In the genomic region with DNA sequence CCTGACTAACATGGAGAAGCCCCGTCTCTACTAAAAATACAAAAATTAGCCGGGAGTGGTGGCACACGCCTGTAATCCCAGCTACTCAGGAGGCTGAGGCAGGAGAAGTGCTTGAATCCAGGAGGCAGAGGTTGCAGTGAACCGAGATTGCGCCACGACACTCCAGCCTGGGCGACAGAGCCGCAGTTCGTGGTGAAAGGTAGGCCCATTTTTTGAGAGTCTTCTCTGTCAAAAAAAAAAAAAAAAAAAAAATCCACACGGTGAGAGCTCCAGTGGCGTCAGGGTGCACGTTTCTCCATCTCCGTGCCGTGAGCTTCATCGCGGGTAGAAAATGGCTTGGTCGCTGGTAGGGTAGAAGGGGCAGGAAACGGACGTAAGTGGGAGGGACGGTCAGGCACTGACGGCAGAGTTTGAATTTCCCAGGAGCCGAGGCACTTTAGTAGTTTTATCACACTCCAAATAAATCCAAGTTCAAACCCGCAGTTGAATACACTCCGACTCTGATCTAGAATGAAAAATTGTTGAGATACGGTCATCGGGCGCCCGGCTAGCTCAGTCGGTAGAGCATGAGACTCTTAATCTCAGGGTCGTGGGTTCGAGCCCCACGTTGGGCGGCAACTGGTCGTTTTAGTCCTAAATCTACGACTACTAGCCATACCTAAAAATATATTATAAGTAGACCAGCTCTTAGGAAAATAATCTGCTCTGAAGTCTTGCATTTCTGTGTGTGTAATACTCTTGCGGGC, we compare ENCODE assay signal across 8 cellular contexts.
A peak's percentile ranks its signal among the peaks of the same experiment; 100 is the strongest.
DNase-seq lines count a peak whose midpoint lies in the region; ATAC-seq and TF ChIP-seq lines count a peak whose summit lies in the region.

No MANE protein-coding gene starts in this region.

- H3K4me1 ChIP-seq in DOHH2 (ENCODE audit: control insufficient read depth, low read length) = peaks cover 35% of the 10 kb centered on the region

- H3K9me3 Mint-ChIP-seq in memory B cell = peaks cover 4% of the 10 kb centered on the region

- TF ChIP-seq CTCF in DOHH2 (IDR thresholded peaks at IDR 0.05; ENCODE audit: low read depth, low read length, poor library complexity, severe bottlenecking) = no peak
- TF ChIP-seq CTCF in VCaP (conservative IDR thresholded peaks at IDR 0.05) = no peak; the same call in 1 of the 2 replicates

- no peaks in the 10 kb centered on the region for H3K79me2 ChIP-seq in DOHH2 (ENCODE audit: control insufficient read depth, low read length)

- H3K4me3 ChIP-seq in DOHH2 (ENCODE audit: low read length) = peak overlapping the region; percentile 80

- ATAC-seq in HG02981 (IDR thresholded peaks at IDR 0.05; ENCODE audit: unreplicated experiment) (peak; percentile 37), memory B cell (ENCODE audit: low read depth) (peak; percentile 57), GM19467 (IDR thresholded peaks at IDR 0.05; ENCODE audit: unreplicated experiment) (no peak)

- H4K20me1 ChIP-seq in DOHH2 (ENCODE audit: control insufficient read depth, insufficient read depth, low read depth, low read length) = no peaks in the 10 kb centered on the region

- peaks cover 24% of the 10 kb centered on the region for H3K4me1 Mint-ChIP-seq in memory B cell

- H3K4me3 Mint-ChIP-seq in memory B cell = peak overlapping the region; percentile 88

- peaks cover 40% of the 10 kb centered on the region for H3K27me3 ChIP-seq in DOHH2 (ENCODE audit: control insufficient read depth, low read length)

- DNase-seq in dedifferentiated amniotic fluid mesenchymal stem cell (ENCODE audit: extremely low spot score) (peak; percentile 92), memory B cell (ENCODE audit: low spot score in 2 of 2) (peak in 1 of 2 donors; percentile 52), NCI-H1092 treated with DMSO at 0.1 percent for 48 hours (lab: John Stamatoyannopoulos, UW) (no peak)
- peak; percentile 58 to 73 for DNase-seq in stimulated activated CD8-positive, alpha-beta memory T cell treated with anti-CD3 and anti-CD28 coated beads, Interleukin-15, amount 100 ng/mL, for 4 hours (ENCODE audit: low read depth in 2 of 2)

- H3K36me3 Mint-ChIP-seq in memory B cell = no peaks in the 10 kb centered on the region

- H3K4me2 ChIP-seq in DOHH2 (ENCODE audit: low read length) = peak overlapping the region; percentile 83

- peaks cover 4% of the 10 kb centered on the region for H3K27me3 Mint-ChIP-seq in memory B cell

- peaks cover 15% of the 10 kb centered on the region for H3F3A ChIP-seq in DOHH2 (ENCODE audit: control insufficient read depth, insufficient read depth)

- H3K36me3 ChIP-seq in DOHH2 (ENCODE audit: control insufficient read depth, low read length) = no peaks in the 10 kb centered on the region

- H3K27ac Mint-ChIP-seq in memory B cell = peak overlapping the region; percentile 97

- no peaks in the 10 kb centered on the region for H3K9me2 ChIP-seq in DOHH2 (replicated peaks; ENCODE audit: control insufficient read depth, low read length)

- H3K9me3 ChIP-seq in DOHH2 (ENCODE audit: control insufficient read depth, insufficient read depth, low read length) = no peaks in the 10 kb centered on the region

- peak overlapping the region; percentile 25; the same call in 1 of the 2 replicates for H3K27ac ChIP-seq in DOHH2 (ENCODE audit: low read depth, low read length)
- H3K27ac ChIP-seq in VCaP = peak overlapping the region; percentile 81
